In genomic region chr21:42452401-42453018, GRCh38 we compare ENCODE assay signal across 27 cellular contexts. TPM values are rescaled to one million over a fixed set of nuclear protein-coding genes. Genes with fewer than 3 reads are reported as not detected.
DNase-seq lines count a peak whose midpoint lies in the region; ATAC-seq, FAIRE-seq and TF ChIP-seq lines count a peak whose summit lies in the region.
"Had no signal": no experiment of that assay in that cellular context is flagged by ENCODE, and none has a peak within 500 bp of the region (broad histone marks: within the 10 kb centered on the region; RNA-seq: fewer than 3 reads in every experiment).

No MANE protein-coding gene starts in this region.

- H3K36me3 ChIP-seq in naive thymus-derived CD4-positive, alpha-beta T cell (ENCODE audit: control insufficient read depth in 2 of 3, insufficient read depth in 3 of 3, low read length in 3 of 3), result peaks cover 0 to 15% (median 0%) of the 10 kb centered on the region in 3 experiments
- H3K36me3 ChIP-seq in sigmoid colon, result no peaks in the 10 kb centered on the region
- H3K36me3 ChIP-seq: BE2C had no signal

- H3K27ac ChIP-seq in naive thymus-derived CD4-positive, alpha-beta T cell (ENCODE audit: low read depth, low read length), result no peak overlapping the region
- H3K27ac ChIP-seq in sigmoid colon, result no peak overlapping the region
- H3K27ac ChIP-seq: SK-N-MC had no signal

- peaks cover 6% of the 10 kb centered on the region for H3K36me3 Mint-ChIP-seq in activated T-cell treated with anti-CD3 and anti-CD28 coated beads, Interleukin-2, amount 50 U/mL, for 4 hours (ENCODE audit: insufficient read depth)
- H3K36me3 Mint-ChIP-seq in naive thymus-derived CD4-positive, alpha-beta T cell, result peaks cover 0 to 9% (median 5%) of the 10 kb centered on the region in 5 donors
- no peaks in the 10 kb centered on the region for H3K36me3 Mint-ChIP-seq in stimulated activated naive B cell treated with anti-CD40 and anti-IgM and Interleukin-4, amounts not matched to agents 10 μg/mL and 1 μg/mL and 100 μg/mL, for 72 hours

- intact Hi-C loops in naive thymus-derived CD4-positive, alpha-beta T cell (cut with micrococcal nuclease), result no loop called here
- intact Hi-C loops in sigmoid colon (cut with DNase I), result loop anchor here (10.0 kb wide), 1 partner anchor 308 kb away; no protein-coding TSS in a partner anchor

- DNase-seq in activated T-cell treated with anti-CD3 and anti-CD28 coated beads, Interleukin-2, amount 50 U/mL, for 1 hour, result peak; percentile 7
- no peak for DNase-seq in activated T-cell treated with anti-CD3 and anti-CD28 coated beads, Interleukin-2, amount 50 U/mL, for 4 hours
- DNase-seq in NCI-H69 (lab: John Stamatoyannopoulos, UW), result peak; percentile 43
- no peak for DNase-seq in naive thymus-derived CD4-positive, alpha-beta T cell
- DNase-seq in stimulated activated naive B cell treated with anti-CD40 and anti-IgM and Interleukin-4, amounts not matched to agents 10 μg/mL and 1 μg/mL and 100 μg/mL, for 72 hours, result no peak
- DNase-seq in GM10248 (ENCODE audit: extremely low spot score), result no peak
- no peak for DNase-seq in D721Med (ENCODE audit: insufficient read length, low spot score)
- DNase-seq in sigmoid colon, result no peak
- DNase-seq: 8988T; ACHN; CD4-positive, CD25-positive, alpha-beta regulatory T cell; DMS53; H7; NCI-H187; NCI-H2081 treated with DMSO at 0.1 percent for 48 hours; NCI-H2171; NCI-H226; NCI-H510A; SIG-M5 had no signal

- no peak overlapping the region for H3K4me3 ChIP-seq in naive thymus-derived CD4-positive, alpha-beta T cell (ENCODE audit: low read length)
- no peak overlapping the region for H3K4me3 ChIP-seq in sigmoid colon
- H3K4me3 ChIP-seq: SK-N-MC had no signal

- no peak for TF ChIP-seq POLR2A in sigmoid colon (IDR thresholded peaks at IDR 0.05)

- WGBS in sigmoid colon, 2 donors, result 89 to 94% methylated on average over 20 of the region's 20 CpGs

- no peaks in the 10 kb centered on the region for H3K27me3 Mint-ChIP-seq in activated T-cell treated with anti-CD3 and anti-CD28 coated beads, Interleukin-2, amount 50 U/mL, for 4 hours (ENCODE audit: low read depth)
- H3K27me3 Mint-ChIP-seq in naive thymus-derived CD4-positive, alpha-beta T cell, result no peaks in the 10 kb centered on the region
- H3K27me3 Mint-ChIP-seq in stimulated activated naive B cell treated with anti-CD40 and anti-IgM and Interleukin-4, amounts not matched to agents 10 μg/mL and 1 μg/mL and 100 μg/mL, for 72 hours, result peaks cover 7 to 25% of the 10 kb centered on the region in 2 donors
- H3K27me3 Mint-ChIP-seq: CD4-positive, CD25-positive, alpha-beta regulatory T cell had no signal

- H3K4me3 Mint-ChIP-seq in activated T-cell treated with anti-CD3 and anti-CD28 coated beads, Interleukin-2, amount 50 U/mL, for 4 hours, result no peak overlapping the region
- no peak overlapping the region for H3K4me3 Mint-ChIP-seq in naive thymus-derived CD4-positive, alpha-beta T cell
- H3K4me3 Mint-ChIP-seq in stimulated activated naive B cell treated with anti-CD40 and anti-IgM and Interleukin-4, amounts not matched to agents 10 μg/mL and 1 μg/mL and 100 μg/mL, for 72 hours, result no peak overlapping the region
- H3K4me3 Mint-ChIP-seq: CD4-positive, CD25-positive, alpha-beta regulatory T cell had no signal

- no peaks in the 10 kb centered on the region for H3K9me3 ChIP-seq in naive thymus-derived CD4-positive, alpha-beta T cell (ENCODE audit: control insufficient read depth in 2 of 3, low read length in 3 of 3)
- no peaks in the 10 kb centered on the region for H3K9me3 ChIP-seq in sigmoid colon
- H3K9me3 ChIP-seq: BE2C had no signal

- ATAC-seq in activated T-cell treated with anti-CD3 and anti-CD28 coated beads, Interleukin-2, amount 50 U/mL, for 4 hours, result no peak
- no peak for ATAC-seq in naive thymus-derived CD4-positive, alpha-beta T cell
- no peak for ATAC-seq in stimulated activated naive B cell treated with anti-CD40 and anti-IgM and Interleukin-4, amounts not matched to agents 10 μg/mL and 1 μg/mL and 100 μg/mL, for 72 hours (replicated peaks)
- ATAC-seq: HepG2 had no signal

- peak overlapping the region in 7 of 9 donors; percentile 56 to 86 (median 80) for H3K27ac Mint-ChIP-seq in naive thymus-derived CD4-positive, alpha-beta T cell
- H3K27ac Mint-ChIP-seq in stimulated activated naive B cell treated with anti-CD40 and anti-IgM and Interleukin-4, amounts not matched to agents 10 μg/mL and 1 μg/mL and 100 μg/mL, for 72 hours, result peak overlapping the region; percentile 80

- CTCF ChIA-PET in naive thymus-derived CD4-positive, alpha-beta T cell (lab: Charles Lee), result interaction anchor here (0.6 to 3.1 kb wide), 3 partner anchors 12 to 71 kb away, joined by 3 to 15 read pairs (median 3); partner anchors contain the start of gene UBASH3A
- CTCF ChIA-PET in GM10248 (lab: Yijun Ruan, JAX), result interaction anchor here (0.9 to 4.8 kb wide), 3 partner anchors 10 to 142 kb away, joined by 3 to 49 read pairs (median 3); no protein-coding TSS in a partner anchor

- peaks cover 31% of the 10 kb centered on the region for H3K4me1 Mint-ChIP-seq in activated T-cell treated with anti-CD3 and anti-CD28 coated beads, Interleukin-2, amount 50 U/mL, for 4 hours (ENCODE audit: low read depth)
- peaks cover 20 to 73% (median 62%) of the 10 kb centered on the region in 7 donors for H3K4me1 Mint-ChIP-seq in naive thymus-derived CD4-positive, alpha-beta T cell
- H3K4me1 Mint-ChIP-seq in stimulated activated naive B cell treated with anti-CD40 and anti-IgM and Interleukin-4, amounts not matched to agents 10 μg/mL and 1 μg/mL and 100 μg/mL, for 72 hours, result peaks cover 23 to 33% of the 10 kb centered on the region in 2 donors

- no peaks in the 10 kb centered on the region for H3K27me3 ChIP-seq in naive thymus-derived CD4-positive, alpha-beta T cell (ENCODE audit: control insufficient read depth in 2 of 2, insufficient read depth in 2 of 2, low read length in 2 of 2)
- H3K27me3 ChIP-seq in sigmoid colon, result no peaks in the 10 kb centered on the region
- H3K27me3 ChIP-seq: BE2C had no signal

- POLR2A ChIA-PET in naive thymus-derived CD4-positive, alpha-beta T cell (lab: Charles Lee), result no interaction called here
- POLR2A ChIA-PET in GM10248 (lab: Yijun Ruan, JAX), result no interaction called here

- H3K9me3 Mint-ChIP-seq in activated T-cell treated with anti-CD3 and anti-CD28 coated beads, Interleukin-2, amount 50 U/mL, for 4 hours, result no peaks in the 10 kb centered on the region
- H3K9me3 Mint-ChIP-seq in naive thymus-derived CD4-positive, alpha-beta T cell, result peaks cover 0 to 2% (median 0%) of the 10 kb centered on the region in 11 donors
- H3K9me3 Mint-ChIP-seq in stimulated activated naive B cell treated with anti-CD40 and anti-IgM and Interleukin-4, amounts not matched to agents 10 μg/mL and 1 μg/mL and 100 μg/mL, for 72 hours, result peaks cover 0 to 3% of the 10 kb centered on the region in 2 donors

- peaks cover 4 to 20% of the 10 kb centered on the region in 2 donors for H3K4me1 ChIP-seq in naive thymus-derived CD4-positive, alpha-beta T cell (ENCODE audit: control insufficient read depth in 2 of 2, insufficient read depth in 2 of 2, low read length in 2 of 2)
- H3K4me1 ChIP-seq in sigmoid colon, result no peaks in the 10 kb centered on the region
- H3K4me1 ChIP-seq: BE2C had no signal

- TF ChIP-seq CTCF in GM10248 (IDR thresholded peaks at IDR 0.05; ENCODE audit: control extremely low read depth, extremely low read depth, low read depth, missing control alignments) (no peak), D721Med (IDR thresholded peaks at IDR 0.05; ENCODE audit: insufficient read depth, missing control alignments) (no peak), sigmoid colon (IDR thresholded peaks at IDR 0.05) (no peak)

- no peak for FAIRE-seq in D721Med (lab: Jason Lieb, UNC)
- FAIRE-seq: G401.6, GM12892, HepG2, RCC 7860 had no signal

- no peak for TF ChIP-seq EP300 in sigmoid colon (IDR thresholded peaks at IDR 0.05)

RNA-seq across cellular contexts. Expression of gene RSPH1, which starts 43.5 kb away (rescaled TPM):
- total RNA-seq in activated T-cell treated with anti-CD3 and anti-CD28 coated beads, Interleukin-2, amount 50 U/mL, for 4 hours, result not detected
- under 1 TPM in 2 of 5 experiments, not detected in 3; 0.27 to 0.40 TPM for total RNA-seq in naive thymus-derived CD4-positive, alpha-beta T cell
- not detected for polyA plus RNA-seq in naive thymus-derived CD4-positive, alpha-beta T cell
- 1 to 10 TPM in 2 of 4 donors, not detected in 2; 1.2 TPM for total RNA-seq in sigmoid colon
- 10 to 100 TPM in 1 of 3 donors, 1 to 10 TPM in 2; 3.0 to 13.4 (median 8.8) TPM for polyA plus RNA-seq in sigmoid colon
- total RNA-seq: H7, HepG2, HT1080 had no signal
- polyA plus RNA-seq: CD4-positive, CD25-positive, alpha-beta regulatory T cell; HepG2 had no signal

RNA-seq across cellular contexts. Expression of gene UBASH3A, which starts 48.8 kb away (rescaled TPM):
- total RNA-seq in activated T-cell treated with anti-CD3 and anti-CD28 coated beads, Interleukin-2, amount 50 U/mL, for 4 hours, result 10 to 100 TPM in 2 of 3 donors, 1 to 10 TPM in 1; 8.8 to 13.7 (median 11.3) TPM
- 100 to 1,000 TPM in 1 of 5 experiments, 10 to 100 TPM in 4; 41.9 to 101 (median 91.7) TPM for total RNA-seq in naive thymus-derived CD4-positive, alpha-beta T cell
- 10 to 100 TPM; 57.1 to 99.3 TPM for polyA plus RNA-seq in naive thymus-derived CD4-positive, alpha-beta T cell
- total RNA-seq in sigmoid colon, result not detected
- 1 to 10 TPM in 1 of 3 donors, not detected in 2; 3.9 TPM for polyA plus RNA-seq in sigmoid colon
- total RNA-seq: H7, HepG2, HT1080, MCF 10A had no signal
- polyA plus RNA-seq: HepG2 had no signal

RNA-seq across cellular contexts. Expression of gene TMPRSS3, which starts 56.7 kb away (rescaled TPM):
- 1 to 10 TPM; 2.0 to 2.6 (median 2.1) TPM for total RNA-seq in activated T-cell treated with anti-CD3 and anti-CD28 coated beads, Interleukin-2, amount 50 U/mL, for 4 hours
- total RNA-seq in naive thymus-derived CD4-positive, alpha-beta T cell, result 1 to 10 TPM in 4 of 5 experiments, under 1 TPM in 1; 0.88 to 7.6 (median 1.5) TPM
- polyA plus RNA-seq in naive thymus-derived CD4-positive, alpha-beta T cell, result 1 to 10 TPM in 1 of 2 donors, under 1 TPM in 1; 0.11 to 2.9 TPM
- under 1 TPM in 1 of 4 donors, not detected in 3; 0.16 TPM for total RNA-seq in sigmoid colon
- polyA plus RNA-seq in sigmoid colon, result 1 to 10 TPM in 1 of 3 donors, under 1 TPM in 1, not detected in 1; 0.60 to 1.3 TPM
- total RNA-seq: H7, HT1080 had no signal

Comparison
In these comparisons a context has a peak if more than half of its experiments do, and no peak if none do; other contexts are left out.
1. DNase-seq: peak in activated T-cell treated with anti-CD3 and anti-CD28 coated beads, Interleukin-2, amount 50 U/mL, for 1 hour (single experiment) and NCI-H69 (single experiment); none in activated T-cell treated with anti-CD3 and anti-CD28 coated beads, Interleukin-2, amount 50 U/mL, for 4 hours (single experiment), naive thymus-derived CD4-positive, alpha-beta T cell (0 of 9), stimulated activated naive B cell treated with anti-CD40 and anti-IgM and Interleukin-4, amounts not matched to agents 10 μg/mL and 1 μg/mL and 100 μg/mL, for 72 hours (single experiment), GM10248 (single experiment), D721Med (single experiment) and sigmoid colon (single experiment).
2. RNA of gene UBASH3A, which starts 48.8 kb away (total RNA-seq): 41.9 to 101 TPM in naive thymus-derived CD4-positive, alpha-beta T cell and 8.8 to 13.7 TPM in activated T-cell treated with anti-CD3 and anti-CD28 coated beads, Interleukin-2, amount 50 U/mL, for 4 hours; not detected in sigmoid colon; every median in the first group is over 4 times any median in the second.